1 cellular context compared by ENCODE assay signal in the genomic region with DNA sequence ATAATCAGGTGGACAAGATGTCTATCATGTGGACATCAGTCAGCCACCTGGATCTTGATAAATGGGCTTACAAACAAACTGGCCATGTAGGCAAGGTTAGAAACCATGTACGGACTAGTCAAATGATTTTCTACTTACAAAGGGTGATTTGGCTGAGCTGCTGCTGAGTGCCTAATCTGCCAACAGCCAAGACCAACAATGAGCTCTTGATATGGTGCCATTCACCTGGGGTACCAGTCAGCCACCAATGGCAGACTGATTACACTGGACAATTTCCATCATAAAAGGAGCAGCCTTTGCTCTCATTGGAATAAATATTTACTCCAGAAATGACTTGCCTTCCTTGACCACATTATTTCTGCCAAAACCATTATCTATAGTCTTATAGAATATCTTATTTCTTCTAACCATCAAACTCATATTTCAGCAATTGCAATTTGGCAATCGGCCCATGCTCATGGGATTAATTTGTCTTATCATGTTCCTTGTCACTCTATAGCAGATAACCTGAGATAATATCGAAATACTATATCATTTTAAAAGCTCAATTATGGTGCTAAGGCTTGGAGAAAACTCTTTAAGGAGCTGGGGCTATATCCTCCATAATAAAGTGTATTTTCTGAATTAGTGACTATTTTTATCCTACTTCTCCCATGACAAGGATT.
TF ChIP-seq lines count a peak whose summit lies in the region.

No MANE protein-coding gene starts in this region.

TF ChIP-seq in HepG2, 621 proteins besides CTCF, POLR2A, EP300 and RAD21 (continued from another document):
- TF ChIP-seq, protein P1, sequence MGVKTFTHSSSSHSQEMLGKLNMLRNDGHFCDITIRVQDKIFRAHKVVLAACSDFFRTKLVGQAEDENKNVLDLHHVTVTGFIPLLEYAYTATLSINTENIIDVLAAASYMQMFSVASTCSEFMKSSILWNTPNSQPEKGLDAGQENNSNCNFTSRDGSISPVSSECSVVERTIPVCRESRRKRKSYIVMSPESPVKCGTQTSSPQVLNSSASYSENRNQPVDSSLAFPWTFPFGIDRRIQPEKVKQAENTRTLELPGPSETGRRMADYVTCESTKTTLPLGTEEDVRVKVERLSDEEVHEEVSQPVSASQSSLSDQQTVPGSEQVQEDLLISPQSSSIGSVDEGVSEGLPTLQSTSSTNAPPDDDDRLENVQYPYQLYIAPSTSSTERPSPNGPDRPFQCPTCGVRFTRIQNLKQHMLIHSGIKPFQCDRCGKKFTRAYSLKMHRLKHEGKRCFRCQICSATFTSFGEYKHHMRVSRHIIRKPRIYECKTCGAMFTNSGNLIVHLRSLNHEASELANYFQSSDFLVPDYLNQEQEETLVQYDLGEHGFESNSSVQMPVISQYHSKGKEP (CRISPR knock-in tag; IDR thresholded peaks at IDR 0.05), result no peak
- TF ChIP-seq, protein P2, sequence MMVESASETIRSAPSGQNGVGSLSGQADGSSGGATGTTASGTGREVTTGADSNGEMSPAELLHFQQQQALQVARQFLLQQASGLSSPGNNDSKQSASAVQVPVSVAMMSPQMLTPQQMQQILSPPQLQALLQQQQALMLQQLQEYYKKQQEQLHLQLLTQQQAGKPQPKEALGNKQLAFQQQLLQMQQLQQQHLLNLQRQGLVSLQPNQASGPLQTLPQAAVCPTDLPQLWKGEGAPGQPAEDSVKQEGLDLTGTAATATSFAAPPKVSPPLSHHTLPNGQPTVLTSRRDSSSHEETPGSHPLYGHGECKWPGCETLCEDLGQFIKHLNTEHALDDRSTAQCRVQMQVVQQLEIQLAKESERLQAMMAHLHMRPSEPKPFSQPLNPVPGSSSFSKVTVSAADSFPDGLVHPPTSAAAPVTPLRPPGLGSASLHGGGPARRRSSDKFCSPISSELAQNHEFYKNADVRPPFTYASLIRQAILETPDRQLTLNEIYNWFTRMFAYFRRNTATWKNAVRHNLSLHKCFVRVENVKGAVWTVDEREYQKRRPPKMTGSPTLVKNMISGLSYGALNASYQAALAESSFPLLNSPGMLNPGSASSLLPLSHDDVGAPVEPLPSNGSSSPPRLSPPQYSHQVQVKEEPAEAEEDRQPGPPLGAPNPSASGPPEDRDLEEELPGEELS (CRISPR knock-in tag; IDR thresholded peaks at IDR 0.05), result no peak
- TF ChIP-seq ZNF747 (CRISPR knock-in tag; IDR thresholded peaks at IDR 0.05; ENCODE audit: borderline replicate concordance) (no peak), ZNF790 (CRISPR knock-in tag; IDR thresholded peaks at IDR 0.05; ENCODE audit: borderline replicate concordance) (no peak), ZFP36L2 (CRISPR knock-in tag; IDR thresholded peaks at IDR 0.05) (no peak), RBM22 (optimal IDR thresholded peaks at IDR 0.05; ENCODE audit: low read length) (no peak), SUZ12 (IDR thresholded peaks at IDR 0.05; ENCODE audit: low read depth, low read length) (no peak), CCAR2 (optimal IDR thresholded peaks at IDR 0.05; ENCODE audit: low read depth, low read length) (no peak)
